ENCODE assay signal across 4 cellular contexts in the genomic region with DNA sequence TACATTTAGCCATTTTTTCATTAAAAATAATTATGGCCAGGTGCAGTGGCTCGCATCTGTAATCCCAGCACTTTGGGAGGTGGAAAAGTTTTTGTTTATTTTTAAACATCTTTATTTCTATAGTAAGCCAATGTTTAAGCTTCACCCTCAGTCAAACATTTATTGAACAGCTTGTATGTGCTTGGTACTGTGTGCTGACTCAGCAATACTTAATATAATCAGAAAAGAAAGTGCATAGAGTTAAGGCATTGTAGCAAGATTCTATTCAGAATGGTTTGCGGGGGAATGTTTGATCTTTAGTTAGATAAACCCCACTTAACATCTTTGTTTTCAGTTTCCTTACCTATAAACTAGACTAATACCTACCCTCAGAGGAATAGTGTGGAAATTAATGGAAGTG.
TF ChIP-seq lines count a peak whose summit lies in the region.

No MANE protein-coding gene starts in this region.

TF ChIP-seq in A549, 52 proteins besides CTCF, POLR2A, EP300 and RAD21:
- TF ChIP-seq CEBPB (IDR thresholded peaks at IDR 0.05) = no peak
- TF ChIP-seq MAFK (IDR thresholded peaks at IDR 0.05; ENCODE audit: partially characterized antibody) = peak; percentile 98
TF ChIP-seq in A549: peak in this region for 1.

TF ChIP-seq in IMR-90, 13 proteins besides CTCF, POLR2A, EP300 and RAD21:
- no peak for TF ChIP-seq RCOR1 (IDR thresholded peaks at IDR 0.05; ENCODE audit: insufficient replicate concordance, low read length)
- TF ChIP-seq NFE2L2 (IDR thresholded peaks at IDR 0.05; ENCODE audit: low read depth, low read length) = no peak
- peak; percentile 99 for TF ChIP-seq MAFK (IDR thresholded peaks at IDR 0.05; ENCODE audit: low read depth, low read length)

TF ChIP-seq in H1, 55 proteins besides CTCF, POLR2A, EP300 and RAD21:
- TF ChIP-seq TBP (IDR thresholded peaks at IDR 0.05; ENCODE audit: low read depth, low read length) = no peak
- TF ChIP-seq SUZ12 (IDR thresholded peaks at IDR 0.05; ENCODE audit: low read length) = no peak
- TF ChIP-seq MAFK (IDR thresholded peaks at IDR 0.05; ENCODE audit: low read depth, low read length) = peak; percentile 92

TF ChIP-seq in HEK293T, 16 proteins besides CTCF, POLR2A, EP300 and RAD21:
- TF ChIP-seq, protein P1, sequence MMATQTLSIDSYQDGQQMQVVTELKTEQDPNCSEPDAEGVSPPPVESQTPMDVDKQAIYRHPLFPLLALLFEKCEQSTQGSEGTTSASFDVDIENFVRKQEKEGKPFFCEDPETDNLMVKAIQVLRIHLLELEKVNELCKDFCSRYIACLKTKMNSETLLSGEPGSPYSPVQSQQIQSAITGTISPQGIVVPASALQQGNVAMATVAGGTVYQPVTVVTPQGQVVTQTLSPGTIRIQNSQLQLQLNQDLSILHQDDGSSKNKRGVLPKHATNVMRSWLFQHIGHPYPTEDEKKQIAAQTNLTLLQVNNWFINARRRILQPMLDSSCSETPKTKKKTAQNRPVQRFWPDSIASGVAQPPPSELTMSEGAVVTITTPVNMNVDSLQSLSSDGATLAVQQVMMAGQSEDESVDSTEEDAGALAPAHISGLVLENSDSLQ (IDR thresholded peaks at IDR 0.05) = no peak
- TF ChIP-seq TARDBP (IDR thresholded peaks at IDR 0.05) (no peak), FOXA1 (IDR thresholded peaks at IDR 0.05) (no peak), SP1 (IDR thresholded peaks at IDR 0.05) (no peak), LEF1 (IDR thresholded peaks at IDR 0.05; ENCODE audit: borderline replicate concordance) (no peak), FOXK2 (IDR thresholded peaks at IDR 0.05) (no peak), L3MBTL2 (conservative IDR thresholded peaks at IDR 0.05) (no peak), HDGF (IDR thresholded peaks at IDR 0.05; ENCODE audit: borderline replicate concordance) (no peak), FOXM1 (IDR thresholded peaks at IDR 0.05; ENCODE audit: borderline replicate concordance) (no peak), CTBP1 (IDR thresholded peaks at IDR 0.05; ENCODE audit: borderline replicate concordance) (no peak)
